ENCODE assay signal across 8 cellular contexts in the genomic region with DNA sequence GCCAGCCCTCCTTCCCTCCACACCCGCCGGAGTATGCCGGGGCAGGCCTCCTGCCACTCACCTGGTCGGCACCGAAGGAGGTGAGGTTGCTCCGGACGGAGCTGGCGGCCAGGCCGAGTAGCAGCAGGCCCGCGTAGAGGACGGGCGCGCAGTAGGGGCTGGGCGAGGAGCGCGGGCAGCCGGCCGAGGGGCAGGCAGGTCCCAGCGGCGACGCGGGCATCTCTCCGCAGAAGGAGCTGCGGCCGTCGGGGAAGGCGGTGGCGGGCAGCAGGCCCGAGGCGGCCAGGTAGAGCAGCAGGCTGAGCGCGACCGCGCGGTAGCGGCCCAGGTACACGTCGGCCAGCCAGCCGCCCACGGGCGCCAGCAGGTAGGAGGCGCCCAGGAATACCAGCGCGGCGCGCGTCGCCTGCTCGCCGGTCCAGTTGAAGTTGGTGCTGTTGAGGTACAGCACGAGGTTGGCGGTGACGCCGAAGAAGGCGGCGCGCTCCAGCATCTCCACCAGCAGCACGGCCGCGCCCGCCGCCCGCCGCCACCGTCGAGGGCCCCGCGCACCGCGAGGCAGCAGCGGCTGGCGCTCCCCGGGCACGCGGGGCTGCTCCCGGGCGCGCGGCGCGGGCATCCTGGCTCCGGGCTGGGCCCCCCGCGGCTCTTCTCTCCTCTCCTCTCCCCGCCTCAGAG. TPM values are rescaled to one million over a fixed set of nuclear protein-coding genes. Genes with fewer than 3 reads are reported as not detected.
DNase-seq lines count a peak whose midpoint lies in the region; ATAC-seq and TF ChIP-seq lines count a peak whose summit lies in the region.

No MANE protein-coding gene starts in this region.

- intact Hi-C loops in sciatic nerve (cut with DNase I) = no loop called here

- DNase-seq in GM03348 (ENCODE audit: low spot score) (peak; percentile 55), germinal center (ENCODE audit: low spot score) (peak; percentile 33), sciatic nerve (ENCODE audit: low spot score) (peak; percentile 66), DMS153 treated with DMSO at 0.1 percent for 48 hours (lab: John Stamatoyannopoulos, UW; ENCODE audit: unreplicated experiment) (no peak), amniotic stem cell (lab: John Stamatoyannopoulos, UW) (no peak), HuH-7.5 (ENCODE audit: low spot score) (no peak)

- peak overlapping the region; percentile 58 for H3K4me3 ChIP-seq in WI38 (ENCODE audit: low read depth, low read length)

- TF ChIP-seq CTCF in WI38 (IDR thresholded peaks at IDR 0.05; ENCODE audit: low read depth, low read length) = no peak

- peak; percentile 3 for ATAC-seq in sciatic nerve
- no peak for ATAC-seq in GM21737 (IDR thresholded peaks at IDR 0.05; ENCODE audit: unreplicated experiment)

RNA-seq across cellular contexts. Expression of a gene that starts 0.9 kb away (rescaled TPM):
- 49.4 TPM for total RNA-seq in sciatic nerve

RNA-seq across cellular contexts. Expression of a gene that starts 20.4 kb away (rescaled TPM):
- 2.5 TPM for total RNA-seq in sciatic nerve

RNA-seq across cellular contexts. Expression of a gene that starts 26.8 kb away (rescaled TPM):
- 34.2 TPM for total RNA-seq in sciatic nerve

RNA-seq across cellular contexts. Expression of a gene that starts 37.1 kb away (rescaled TPM):
- total RNA-seq in sciatic nerve = 128 TPM

RNA-seq across cellular contexts. Expression of a gene that starts 44.7 kb away (rescaled TPM):
- total RNA-seq in sciatic nerve = 50.7 TPM

Comparison
In these comparisons a context has a peak if more than half of its experiments do, and no peak if none do; other contexts are left out.
1. DNase-seq: peak in GM03348 (single experiment), germinal center (single experiment) and sciatic nerve (single experiment); none in DMS153 treated with DMSO at 0.1 percent for 48 hours (single experiment), amniotic stem cell (single experiment) and HuH-7.5 (single experiment).